Comparison of ENCODE assay signal across 13 cellular contexts in the genomic region with DNA sequence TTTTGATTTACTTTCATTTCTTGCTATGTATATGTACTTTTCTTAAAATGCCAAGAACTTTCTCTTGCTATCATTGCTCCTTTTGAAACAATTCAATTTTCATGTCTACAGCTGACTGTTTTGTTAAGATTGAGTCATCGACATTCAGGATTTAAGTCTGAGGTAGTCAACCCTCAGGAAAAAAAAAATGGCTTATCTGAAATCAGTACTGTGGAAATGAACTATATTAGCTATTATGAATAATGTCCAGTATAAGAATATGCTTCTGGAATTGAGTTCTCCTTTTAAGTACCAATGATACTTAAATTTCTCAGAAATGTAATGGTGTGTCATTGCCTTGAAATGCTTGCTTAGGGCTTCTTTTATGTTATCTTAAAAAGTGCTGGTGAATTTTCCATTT. TPM values are rescaled to one million over a fixed set of nuclear protein-coding genes. Genes with fewer than 3 reads are reported as not detected.
DNase-seq lines count a peak whose midpoint lies in the region; ATAC-seq and TF ChIP-seq lines count a peak whose summit lies in the region.
"Had no signal": no experiment of that assay in that cellular context is flagged by ENCODE, and none has a peak within 500 bp of the region (broad histone marks: within the 10 kb centered on the region; RNA-seq: fewer than 3 reads in every experiment).

No MANE protein-coding gene starts in this region.

- no peaks in the 10 kb centered on the region for H3K27me3 ChIP-seq in fibroblast of lung (ENCODE audit: control insufficient read depth, insufficient read depth, low read length)

- H3K4me3 ChIP-seq in fibroblast of lung (replicated peaks in 1 of 4; ENCODE audit: control extremely low read depth in 1 of 4, insufficient read depth in 1 of 4, low read depth in 3 of 4, low read length in 4 of 4) = no peak overlapping the region

- H4K20me1 ChIP-seq in fibroblast of lung (ENCODE audit: control insufficient read depth, extremely low read depth, insufficient read depth, low read length) = no peaks in the 10 kb centered on the region

- no peaks in the 10 kb centered on the region for H3K9me3 ChIP-seq in fibroblast of lung (ENCODE audit: control insufficient read depth, insufficient read depth, low read depth, low read length)

- H3K4me1 ChIP-seq in fibroblast of lung (ENCODE audit: control insufficient read depth, extremely low read depth, insufficient read depth, low read length) = peaks cover 8% of the 10 kb centered on the region

- CTCF ChIA-PET in activated CD4-positive, alpha-beta memory T cell treated with anti-CD3 and anti-CD28 coated beads, Interleukin-2, amount 10 ng/mL, durations not matched to agents 7 days and 5 days (lab: Charles Lee) = interaction anchor here (1.0 to 1.1 kb wide), 2 partner anchors 8 to 78 kb away, joined by 3 to 4 read pairs; no protein-coding TSS in a partner anchor

- H3K4me1 Mint-ChIP-seq in activated T-cell treated with anti-CD3 and anti-CD28 coated beads, Interleukin-2, amount 50 U/mL, for 72 hours (ENCODE audit: low read depth) = peaks cover 100% of the 10 kb centered on the region
- H3K4me1 Mint-ChIP-seq in activated CD4-positive, alpha-beta memory T cell treated with anti-CD3 and anti-CD28 coated beads, Interleukin-2, amount 10 ng/mL, durations not matched to agents 7 days and 5 days = peaks cover 75% of the 10 kb centered on the region
- peaks cover 49 to 93% of the 10 kb centered on the region in 2 donors for H3K4me1 Mint-ChIP-seq in stimulated activated naive B cell treated with anti-CD40 and anti-IgM and Interleukin-4, amounts not matched to agents 10 μg/mL and 1 μg/mL and 100 μg/mL, for 72 hours

- peak overlapping the region; percentile 99 for H3K27ac Mint-ChIP-seq in activated T-cell treated with anti-CD3 and anti-CD28 coated beads, Interleukin-2, amount 50 U/mL, for 72 hours
- H3K27ac Mint-ChIP-seq in activated CD4-positive, alpha-beta memory T cell treated with anti-CD3 and anti-CD28 coated beads, Interleukin-2, amount 10 ng/mL, durations not matched to agents 7 days and 5 days = peak overlapping the region; percentile 40
- H3K27ac Mint-ChIP-seq in stimulated activated naive B cell treated with anti-CD40 and anti-IgM and Interleukin-4, amounts not matched to agents 10 μg/mL and 1 μg/mL and 100 μg/mL, for 72 hours = peak overlapping the region; percentile 49
- H3K27ac Mint-ChIP-seq: nephron progenitor cell had no signal

- POLR2A ChIA-PET in activated CD4-positive, alpha-beta memory T cell treated with anti-CD3 and anti-CD28 coated beads, Interleukin-2, amount 10 ng/mL, durations not matched to agents 7 days and 5 days (lab: Charles Lee) = no interaction called here

- no peak overlapping the region for H3K4me2 ChIP-seq in fibroblast of lung (ENCODE audit: extremely low read depth, insufficient read depth, low read length)

- intact Hi-C loops in head of caudate nucleus (cut with DNase I) = no loop called here

- H3K27me3 Mint-ChIP-seq in activated T-cell treated with anti-CD3 and anti-CD28 coated beads, Interleukin-2, amount 50 U/mL, for 72 hours (ENCODE audit: low read depth) = no peaks in the 10 kb centered on the region
- no peaks in the 10 kb centered on the region for H3K27me3 Mint-ChIP-seq in activated CD4-positive, alpha-beta memory T cell treated with anti-CD3 and anti-CD28 coated beads, Interleukin-2, amount 10 ng/mL, durations not matched to agents 7 days and 5 days
- H3K27me3 Mint-ChIP-seq in stimulated activated naive B cell treated with anti-CD40 and anti-IgM and Interleukin-4, amounts not matched to agents 10 μg/mL and 1 μg/mL and 100 μg/mL, for 72 hours = no peaks in the 10 kb centered on the region

- H3K9me3 Mint-ChIP-seq in activated T-cell treated with anti-CD3 and anti-CD28 coated beads, Interleukin-2, amount 50 U/mL, for 72 hours = no peaks in the 10 kb centered on the region
- no peaks in the 10 kb centered on the region for H3K9me3 Mint-ChIP-seq in activated CD4-positive, alpha-beta memory T cell treated with anti-CD3 and anti-CD28 coated beads, Interleukin-2, amount 10 ng/mL, durations not matched to agents 7 days and 5 days
- no peaks in the 10 kb centered on the region for H3K9me3 Mint-ChIP-seq in stimulated activated naive B cell treated with anti-CD40 and anti-IgM and Interleukin-4, amounts not matched to agents 10 μg/mL and 1 μg/mL and 100 μg/mL, for 72 hours
- H3K9me3 Mint-ChIP-seq: nephron progenitor cell had no signal

- H3K9ac ChIP-seq in fibroblast of lung (ENCODE audit: insufficient read depth, low read length) = no peak overlapping the region

- H2AFZ ChIP-seq in fibroblast of lung (ENCODE audit: low read length) = no peak overlapping the region

- ATAC-seq in activated T-cell treated with anti-CD3 and anti-CD28 coated beads, Interleukin-2, amount 50 U/mL, for 72 hours (replicated peaks in 1 of 2) = peak in 1 of 2 donors; percentile 15
- ATAC-seq in stimulated activated naive B cell treated with anti-CD40 and anti-IgM and Interleukin-4, amounts not matched to agents 10 μg/mL and 1 μg/mL and 100 μg/mL, for 72 hours (replicated peaks) = no peak
- ATAC-seq in GM19035 (IDR thresholded peaks at IDR 0.05; ENCODE audit: unreplicated experiment) = no peak
- ATAC-seq in GM21367 (IDR thresholded peaks at IDR 0.05; ENCODE audit: unreplicated experiment) = no peak

- H3K36me3 Mint-ChIP-seq in activated T-cell treated with anti-CD3 and anti-CD28 coated beads, Interleukin-2, amount 50 U/mL, for 72 hours (ENCODE audit: insufficient read depth in 2 of 2) = peaks cover 21 to 41% of the 10 kb centered on the region in 2 donors
- peaks cover 73% of the 10 kb centered on the region for H3K36me3 Mint-ChIP-seq in activated CD4-positive, alpha-beta memory T cell treated with anti-CD3 and anti-CD28 coated beads, Interleukin-2, amount 10 ng/mL, durations not matched to agents 7 days and 5 days (ENCODE audit: low read depth)
- peaks cover 54 to 69% of the 10 kb centered on the region in 2 donors for H3K36me3 Mint-ChIP-seq in stimulated activated naive B cell treated with anti-CD40 and anti-IgM and Interleukin-4, amounts not matched to agents 10 μg/mL and 1 μg/mL and 100 μg/mL, for 72 hours

- no peak overlapping the region for H3K27ac ChIP-seq in fibroblast of lung (ENCODE audit: insufficient read depth, low read length)

- no peak for TF ChIP-seq CTCF in fibroblast of lung (conservative IDR thresholded peaks at IDR 0.05 in 1 of 2, IDR thresholded peaks at IDR 0.05 in 1 of 2; ENCODE audit: low read depth in 1 of 2, low read length in 2 of 2)

- no peak for DNase-seq in activated T-cell treated with anti-CD3 and anti-CD28 coated beads, Interleukin-2, amount 50 U/mL, for 72 hours
- no peak for DNase-seq in activated T-cell treated with anti-CD3 and anti-CD28 coated beads, Interleukin-2, amount 50 U/mL, for 1 hour
- DNase-seq in activated CD4-positive, alpha-beta memory T cell treated with anti-CD3 and anti-CD28 coated beads, Interleukin-2, amount 10 ng/mL, durations not matched to agents 7 days and 5 days = no peak
- DNase-seq in fibroblast of lung (ENCODE audit: low read depth in 2 of 2) = peak; percentile 58 to 83
- no peak for DNase-seq in stimulated activated naive B cell treated with anti-CD40 and anti-IgM and Interleukin-4, amounts not matched to agents 10 μg/mL and 1 μg/mL and 100 μg/mL, for 72 hours
- no peak for DNase-seq in head of caudate nucleus
- DNase-seq: activated CD4-positive, CD25-positive, alpha-beta regulatory T cell treated with anti-CD3 and anti-CD28 coated beads, Interleukin-2, amount 50 U/mL, for 72 hours; AML-193; anterior cingulate cortex; NCI-H2171; nephron progenitor cell had no signal

- H3K79me2 ChIP-seq in fibroblast of lung (ENCODE audit: control insufficient read depth, insufficient read depth, low read length) = no peaks in the 10 kb centered on the region

- H3K4me3 Mint-ChIP-seq in activated T-cell treated with anti-CD3 and anti-CD28 coated beads, Interleukin-2, amount 50 U/mL, for 72 hours = peak overlapping the region; percentile 63 to 85
- no peak overlapping the region for H3K4me3 Mint-ChIP-seq in activated CD4-positive, alpha-beta memory T cell treated with anti-CD3 and anti-CD28 coated beads, Interleukin-2, amount 10 ng/mL, durations not matched to agents 7 days and 5 days
- H3K4me3 Mint-ChIP-seq in stimulated activated naive B cell treated with anti-CD40 and anti-IgM and Interleukin-4, amounts not matched to agents 10 μg/mL and 1 μg/mL and 100 μg/mL, for 72 hours = peak overlapping the region in 1 of 2 donors; percentile 14
- H3K4me3 Mint-ChIP-seq: nephron progenitor cell had no signal

- no peaks in the 10 kb centered on the region for H3K36me3 ChIP-seq in fibroblast of lung (ENCODE audit: control insufficient read depth, insufficient read depth, low read length)

RNA-seq across cellular contexts. Expression of a gene that starts 37.9 kb away (rescaled TPM):
- total RNA-seq in activated T-cell treated with anti-CD3 and anti-CD28 coated beads, Interleukin-2, amount 50 U/mL, for 72 hours = 100 to 1,000 TPM; 117 to 137 TPM
- 100 to 1,000 TPM; 161 to 163 TPM for total RNA-seq in activated CD4-positive, alpha-beta memory T cell treated with anti-CD3 and anti-CD28 coated beads, Interleukin-2, amount 10 ng/mL, durations not matched to agents 7 days and 5 days
- 30.6 and 37.7 TPM in 2 replicates for total RNA-seq in fibroblast of lung
- 23.8 and 36.7 TPM in 2 replicates for polyA plus RNA-seq in fibroblast of lung
- 19.8 and 25.7 TPM in 2 replicates for polyA plus RNA-seq in fibroblast of lung (2012)
- polyA minus RNA-seq in fibroblast of lung (ENCODE audit: low replicate concordance) = 0.74 and 3.5 TPM in 2 replicates

RNA-seq across cellular contexts. Expression of a gene that starts 58.6 kb away (rescaled TPM):
- 10 to 100 TPM; 63.1 to 90.6 TPM for total RNA-seq in activated T-cell treated with anti-CD3 and anti-CD28 coated beads, Interleukin-2, amount 50 U/mL, for 72 hours
- 10 to 100 TPM; 57.2 to 59.1 TPM for total RNA-seq in activated CD4-positive, alpha-beta memory T cell treated with anti-CD3 and anti-CD28 coated beads, Interleukin-2, amount 10 ng/mL, durations not matched to agents 7 days and 5 days
- 201 and 340 TPM in 2 replicates for total RNA-seq in fibroblast of lung
- 162 and 187 TPM in 2 replicates for polyA plus RNA-seq in fibroblast of lung
- polyA plus RNA-seq in fibroblast of lung (2012) = 107 and 113 TPM in 2 replicates
- polyA minus RNA-seq in fibroblast of lung (ENCODE audit: low replicate concordance) = 23.8 and 124 TPM in 2 replicates

Comparison
In these comparisons a context has a peak if more than half of its experiments do, and no peak if none do; other contexts are left out.
1. DNase-seq: peak in fibroblast of lung (2 of 2); none in activated T-cell treated with anti-CD3 and anti-CD28 coated beads, Interleukin-2, amount 50 U/mL, for 72 hours (0 of 2), activated T-cell treated with anti-CD3 and anti-CD28 coated beads, Interleukin-2, amount 50 U/mL, for 1 hour (single experiment), activated CD4-positive, alpha-beta memory T cell treated with anti-CD3 and anti-CD28 coated beads, Interleukin-2, amount 10 ng/mL, durations not matched to agents 7 days and 5 days (single experiment), stimulated activated naive B cell treated with anti-CD40 and anti-IgM and Interleukin-4, amounts not matched to agents 10 μg/mL and 1 μg/mL and 100 μg/mL, for 72 hours (single experiment) and head of caudate nucleus (0 of 42).
2. H3K27ac Mint-ChIP-seq: peak in every context shown above with its lines; median percentile 99 in activated T-cell treated with anti-CD3 and anti-CD28 coated beads, Interleukin-2, amount 50 U/mL, for 72 hours; 49 in stimulated activated naive B cell treated with anti-CD40 and anti-IgM and Interleukin-4, amounts not matched to agents 10 μg/mL and 1 μg/mL and 100 μg/mL, for 72 hours; 40 in activated CD4-positive, alpha-beta memory T cell treated with anti-CD3 and anti-CD28 coated beads, Interleukin-2, amount 10 ng/mL, durations not matched to agents 7 days and 5 days.